ENCODE assay signal across 1 cellular context in the genomic region with DNA sequence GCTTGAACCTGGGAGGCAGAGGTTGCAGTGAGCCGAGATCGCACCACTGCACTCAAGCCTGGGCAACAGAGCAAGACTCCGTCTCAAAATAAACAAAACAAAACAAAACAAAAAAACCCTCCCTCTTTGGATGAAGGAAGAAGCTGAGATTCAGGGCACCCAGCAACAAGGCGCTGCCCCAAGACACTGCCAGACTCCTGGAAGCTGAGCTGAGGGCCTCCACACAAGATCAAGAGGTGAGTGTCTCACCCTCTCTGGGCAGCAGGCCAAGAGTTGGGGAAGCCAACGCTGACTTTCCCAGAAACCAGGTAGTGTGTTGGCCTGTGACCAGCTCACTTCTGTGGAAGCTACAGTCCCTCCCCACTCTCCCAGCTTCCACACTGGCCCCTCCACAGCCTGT.
TF ChIP-seq lines count a peak whose summit lies in the region.

No MANE protein-coding gene starts in this region.

TF ChIP-seq in GM12878, 131 proteins besides CTCF, POLR2A, EP300 and RAD21:
- TF ChIP-seq, protein P1, sequence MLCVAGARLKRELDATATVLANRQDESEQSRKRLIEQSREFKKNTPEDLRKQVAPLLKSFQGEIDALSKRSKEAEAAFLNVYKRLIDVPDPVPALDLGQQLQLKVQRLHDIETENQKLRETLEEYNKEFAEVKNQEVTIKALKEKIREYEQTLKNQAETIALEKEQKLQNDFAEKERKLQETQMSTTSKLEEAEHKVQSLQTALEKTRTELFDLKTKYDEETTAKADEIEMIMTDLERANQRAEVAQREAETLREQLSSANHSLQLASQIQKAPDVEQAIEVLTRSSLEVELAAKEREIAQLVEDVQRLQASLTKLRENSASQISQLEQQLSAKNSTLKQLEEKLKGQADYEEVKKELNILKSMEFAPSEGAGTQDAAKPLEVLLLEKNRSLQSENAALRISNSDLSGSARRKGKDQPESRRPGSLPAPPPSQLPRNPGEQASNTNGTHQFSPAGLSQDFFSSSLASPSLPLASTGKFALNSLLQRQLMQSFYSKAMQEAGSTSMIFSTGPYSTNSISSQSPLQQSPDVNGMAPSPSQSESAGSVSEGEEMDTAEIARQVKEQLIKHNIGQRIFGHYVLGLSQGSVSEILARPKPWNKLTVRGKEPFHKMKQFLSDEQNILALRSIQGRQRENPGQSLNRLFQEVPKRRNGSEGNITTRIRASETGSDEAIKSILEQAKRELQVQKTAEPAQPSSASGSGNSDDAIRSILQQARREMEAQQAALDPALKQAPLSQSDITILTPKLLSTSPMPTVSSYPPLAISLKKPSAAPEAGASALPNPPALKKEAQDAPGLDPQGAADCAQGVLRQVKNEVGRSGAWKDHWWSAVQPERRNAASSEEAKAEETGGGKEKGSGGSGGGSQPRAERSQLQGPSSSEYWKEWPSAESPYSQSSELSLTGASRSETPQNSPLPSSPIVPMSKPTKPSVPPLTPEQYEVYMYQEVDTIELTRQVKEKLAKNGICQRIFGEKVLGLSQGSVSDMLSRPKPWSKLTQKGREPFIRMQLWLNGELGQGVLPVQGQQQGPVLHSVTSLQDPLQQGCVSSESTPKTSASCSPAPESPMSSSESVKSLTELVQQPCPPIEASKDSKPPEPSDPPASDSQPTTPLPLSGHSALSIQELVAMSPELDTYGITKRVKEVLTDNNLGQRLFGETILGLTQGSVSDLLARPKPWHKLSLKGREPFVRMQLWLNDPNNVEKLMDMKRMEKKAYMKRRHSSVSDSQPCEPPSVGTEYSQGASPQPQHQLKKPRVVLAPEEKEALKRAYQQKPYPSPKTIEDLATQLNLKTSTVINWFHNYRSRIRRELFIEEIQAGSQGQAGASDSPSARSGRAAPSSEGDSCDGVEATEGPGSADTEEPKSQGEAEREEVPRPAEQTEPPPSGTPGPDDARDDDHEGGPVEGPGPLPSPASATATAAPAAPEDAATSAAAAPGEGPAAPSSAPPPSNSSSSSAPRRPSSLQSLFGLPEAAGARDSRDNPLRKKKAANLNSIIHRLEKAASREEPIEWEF (IDR thresholded peaks at IDR 0.05; ENCODE audit: insufficient replicate concordance, low read depth, low read length): no peak
- 0 out of 2 replicates have a peak, but pooled peaks have one; percentile 28 for TF ChIP-seq HDGF (IDR thresholded peaks at IDR 0.05)
